Comparison of ENCODE assay signal across 24 cellular contexts in the genomic region with DNA sequence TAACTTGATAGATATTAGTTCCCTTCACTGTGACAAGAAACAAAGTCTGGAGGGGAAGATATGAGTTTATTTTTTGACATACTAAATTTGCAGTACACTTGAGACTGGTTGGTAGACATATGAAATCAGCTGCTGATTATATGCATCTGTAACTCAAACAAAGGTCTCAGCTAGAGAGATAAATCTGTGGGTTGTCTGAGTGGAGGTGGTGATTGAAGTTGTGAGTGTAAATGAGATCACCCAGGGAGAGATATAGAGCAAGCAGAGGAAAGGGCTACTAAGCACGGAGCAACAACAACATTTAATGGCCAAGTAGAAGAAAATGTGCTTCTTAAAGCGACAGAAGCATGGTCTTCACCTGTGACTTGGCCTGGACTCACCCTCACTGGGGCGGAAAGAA.
DNase-seq lines count a peak whose midpoint lies in the region; ATAC-seq, FAIRE-seq and TF ChIP-seq lines count a peak whose summit lies in the region.
"Had no signal": no experiment of that assay in that cellular context is flagged by ENCODE, and none has a peak within 500 bp of the region (broad histone marks: within the 10 kb centered on the region; RNA-seq: fewer than 3 reads in every experiment).

No MANE protein-coding gene starts in this region.

- no peaks in the 10 kb centered on the region for H3K36me3 ChIP-seq in HEK293 (ENCODE audit: control insufficient read depth in 2 of 2, insufficient read depth in 1 of 2, low read length in 2 of 2)
- H3K36me3 ChIP-seq in PC-9 (ENCODE audit: low read depth): no peaks in the 10 kb centered on the region
- H3K36me3 ChIP-seq in heart left ventricle: no peaks in the 10 kb centered on the region
- H3K36me3 ChIP-seq: BE2C, HAP-1 had no signal

- no peak for FAIRE-seq in H54 (lab: Jason Lieb, UNC)
- FAIRE-seq: A204.1, GM12892, GM18507, HepG2 had no signal

- 0 out of 2 replicates have a peak overlapping the region, but pooled peaks have one; percentile 2 for H2AFZ ChIP-seq in PC-9
- H2AFZ ChIP-seq: GM23338 had no signal

- no peak for TF ChIP-seq POLR2A in heart left ventricle (IDR thresholded peaks at IDR 0.05)
- TF ChIP-seq POLR2A in H54 (IDR thresholded peaks at IDR 0.05; ENCODE audit: low read depth, low read length): no peak

- CTCF ChIA-PET in HEK293 (lab: Yijun Ruan, JAX) (interaction anchor here (0.7 kb wide), 1 partner anchor 27 kb away, joined by 4 read pairs; no protein-coding TSS in a partner anchor), PC-9 (lab: Charles Lee) (no interaction called here)

- POLR2A ChIA-PET in HEK293 (lab: Yijun Ruan, JAX) (no interaction called here), PC-9 (lab: Charles Lee; ENCODE audit: unreplicated experiment) (no interaction called here)

- H3K4me3 ChIP-seq in HEK293 (ENCODE audit: low read depth, low read length) (no peak overlapping the region), PC-9 (no peak overlapping the region), heart left ventricle (no peak overlapping the region), right cardiac atrium (ENCODE audit: low read length) (no peak overlapping the region)
- H3K4me3 ChIP-seq: GM23338, HAP-1 had no signal

- ATAC-seq in heart left ventricle (peak; percentile 60 to 97 (median 85)), right cardiac atrium (peak; percentile 41 to 65), HG03175 (IDR thresholded peaks at IDR 0.05; ENCODE audit: unreplicated experiment) (no peak), HG02938 (IDR thresholded peaks at IDR 0.05; ENCODE audit: unreplicated experiment) (no peak)
- ATAC-seq: GM23338, HepG2 had no signal

- 60 to 61% (median 60%) methylated on average over 3 of the region's 3 CpGs for WGBS in heart left ventricle, 4 donors
- WGBS in right cardiac atrium: 60% methylated on average over 3 of the region's 3 CpGs

- H3K27me3 ChIP-seq in PC-9 (ENCODE audit: insufficient read depth, low read depth): no peaks in the 10 kb centered on the region
- H3K27me3 ChIP-seq in heart left ventricle: no peaks in the 10 kb centered on the region
- H3K27me3 ChIP-seq in right cardiac atrium (ENCODE audit: control insufficient read depth, insufficient read depth): no peaks in the 10 kb centered on the region
- H3K27me3 ChIP-seq: BE2C had no signal

- no peaks in the 10 kb centered on the region for H3K79me2 ChIP-seq in PC-9 (ENCODE audit: low read depth)

- H3K27ac ChIP-seq in HEK293 (ENCODE audit: extremely low read depth, low read depth, low read length) (no peak overlapping the region; the same call in 1 of the 2 replicates), PC-9 (no peak overlapping the region), heart left ventricle (peak overlapping the region in 9 of 12 donors; percentile 8 to 75 (median 44)), right cardiac atrium (ENCODE audit: low read length) (no peak overlapping the region)

- no TSS peak for BruUV-seq in PC-9 (replicated peaks; lab: Mats Ljungman, UMichigan)

- no peaks in the 10 kb centered on the region for H3K9me2 ChIP-seq in PC-9 (ENCODE audit: insufficient read depth)

- no peaks in the 10 kb centered on the region for H3F3A ChIP-seq in PC-9 (ENCODE audit: insufficient read depth, low read depth)

- DNase-seq in PC-9 (no peak), heart left ventricle (no peak), right cardiac atrium (no peak), H54 (ENCODE audit: insufficient read length, low spot score) (no peak), NOMO-1 treated with dmso at 0.1 percent for 144 hours (lab: John Stamatoyannopoulos, UW; ENCODE audit: unreplicated experiment) (no peak)
- DNase-seq: ACHN; BE2C; C1 segment of cervical spinal cord; CD4-positive, CD25-positive, alpha-beta regulatory T cell; CD8-positive, alpha-beta memory T cell; COR-L47; DMS 273 treated with DMSO at 0.1 percent for 48 hours; GDM1; HFFc6; KBM-7 had no signal

- no peaks in the 10 kb centered on the region for H3K4me1 ChIP-seq in HEK293 (ENCODE audit: control insufficient read depth, insufficient read depth, low read length)
- H3K4me1 ChIP-seq in PC-9 (replicated peaks; ENCODE audit: insufficient read depth): no peaks in the 10 kb centered on the region
- peaks cover 0 to 4% (median 0%) of the 10 kb centered on the region in 12 donors for H3K4me1 ChIP-seq in heart left ventricle
- H3K4me1 ChIP-seq in right cardiac atrium (ENCODE audit: control insufficient read depth, insufficient read depth, low read length): peaks cover 1% of the 10 kb centered on the region
- H3K4me1 ChIP-seq: BE2C, HAP-1 had no signal

- TF ChIP-seq CTCF in HEK293 (tag by site-specific recombination; IDR thresholded peaks at IDR 0.05) (no peak), PC-9 (conservative IDR thresholded peaks at IDR 0.05) (no peak), heart left ventricle (IDR thresholded peaks at IDR 0.05) (no peak)

- H3K4me2 ChIP-seq in PC-9: no peak overlapping the region
- H3K4me2 ChIP-seq: GM23338 had no signal

- intact Hi-C loops in PC-9 (cut with micrococcal nuclease; ENCODE audit: unreplicated experiment): no loop called here
- intact Hi-C loops in heart left ventricle (cut with DNase I): loop anchor here in 3 of 10 donors (5.0 to 10.0 kb wide), 2 partner anchors 59 to 67 kb away; no protein-coding TSS in a partner anchor
- intact Hi-C loops in right cardiac atrium (cut with DNase I): no loop called here

- H3K9me3 ChIP-seq in HEK293 (ENCODE audit: control insufficient read depth, insufficient read depth, low read depth, low read length): no peaks in the 10 kb centered on the region
- H3K9me3 ChIP-seq in PC-9 (ENCODE audit: insufficient read depth, low read depth): no peaks in the 10 kb centered on the region
- no peaks in the 10 kb centered on the region for H3K9me3 ChIP-seq in heart left ventricle
- no peaks in the 10 kb centered on the region for H3K9me3 ChIP-seq in right cardiac atrium (ENCODE audit: control insufficient read depth, low read length)
- H3K9me3 ChIP-seq: BE2C, HAP-1 had no signal

- no peaks in the 10 kb centered on the region for H4K20me1 ChIP-seq in PC-9 (ENCODE audit: insufficient read depth)

TF ChIP-seq in HEK293, 187 proteins besides CTCF, POLR2A, EP300 and RAD21:
- TF ChIP-seq FEZF1 (tag by site-specific recombination; IDR thresholded peaks at IDR 0.05) (peak; percentile 39), ZNF366 (tag by site-specific recombination; conservative IDR thresholded peaks at IDR 0.05) (no peak), ZIC2 (tag by site-specific recombination; IDR thresholded peaks at IDR 0.05) (peak; percentile 28; the same call in 1 of the 2 replicates), ZNF24 (tag by site-specific recombination; IDR thresholded peaks at IDR 0.05) (no peak), GFI1B (tag by site-specific recombination; IDR thresholded peaks at IDR 0.05) (0 out of 2 replicates have a peak, but pooled peaks have one; percentile 28), ZFHX2 (tag by site-specific recombination; conservative IDR thresholded peaks at IDR 0.05) (peak; percentile 69), EGR2 (tag by site-specific recombination; IDR thresholded peaks at IDR 0.05; ENCODE audit: low read depth) (peak; percentile 46; the same call in 1 of the 2 replicates)
- TF ChIP-seq, protein P1, sequence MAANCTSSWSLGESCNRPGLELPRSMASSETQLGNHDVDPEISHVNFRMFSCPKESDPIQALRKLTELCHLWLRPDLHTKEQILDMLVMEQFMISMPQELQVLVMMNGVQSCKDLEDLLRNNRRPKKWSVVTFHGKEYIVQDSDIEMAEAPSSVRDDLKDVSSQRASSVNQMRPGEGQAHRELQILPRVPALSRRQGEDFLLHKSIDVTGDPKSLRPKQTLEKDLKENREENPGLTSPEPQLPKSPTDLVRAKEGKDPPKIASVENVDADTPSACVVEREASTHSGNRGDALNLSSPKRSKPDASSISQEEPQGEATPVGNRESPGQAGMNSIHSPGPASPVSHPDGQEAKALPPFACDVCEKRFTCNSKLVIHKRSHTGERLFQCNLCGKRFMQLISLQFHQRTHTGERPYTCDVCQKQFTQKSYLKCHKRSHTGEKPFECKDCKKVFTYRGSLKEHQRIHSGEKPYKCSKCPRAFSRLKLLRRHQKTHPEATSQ (tag by site-specific recombination; IDR thresholded peaks at IDR 0.05): no peak

Comparison
In these comparisons a context has a peak if more than half of its experiments do, and no peak if none do; other contexts are left out.
1. H3K27ac ChIP-seq: peak in heart left ventricle (9 of 12); none in HEK293 (single experiment), PC-9 (single experiment) and right cardiac atrium (single experiment).
2. ATAC-seq: peak in heart left ventricle (4 of 4) and right cardiac atrium (2 of 2); none in HG03175 (single experiment) and HG02938 (single experiment).